ENCODE assay signal across 8 cellular contexts in the genomic region with DNA sequence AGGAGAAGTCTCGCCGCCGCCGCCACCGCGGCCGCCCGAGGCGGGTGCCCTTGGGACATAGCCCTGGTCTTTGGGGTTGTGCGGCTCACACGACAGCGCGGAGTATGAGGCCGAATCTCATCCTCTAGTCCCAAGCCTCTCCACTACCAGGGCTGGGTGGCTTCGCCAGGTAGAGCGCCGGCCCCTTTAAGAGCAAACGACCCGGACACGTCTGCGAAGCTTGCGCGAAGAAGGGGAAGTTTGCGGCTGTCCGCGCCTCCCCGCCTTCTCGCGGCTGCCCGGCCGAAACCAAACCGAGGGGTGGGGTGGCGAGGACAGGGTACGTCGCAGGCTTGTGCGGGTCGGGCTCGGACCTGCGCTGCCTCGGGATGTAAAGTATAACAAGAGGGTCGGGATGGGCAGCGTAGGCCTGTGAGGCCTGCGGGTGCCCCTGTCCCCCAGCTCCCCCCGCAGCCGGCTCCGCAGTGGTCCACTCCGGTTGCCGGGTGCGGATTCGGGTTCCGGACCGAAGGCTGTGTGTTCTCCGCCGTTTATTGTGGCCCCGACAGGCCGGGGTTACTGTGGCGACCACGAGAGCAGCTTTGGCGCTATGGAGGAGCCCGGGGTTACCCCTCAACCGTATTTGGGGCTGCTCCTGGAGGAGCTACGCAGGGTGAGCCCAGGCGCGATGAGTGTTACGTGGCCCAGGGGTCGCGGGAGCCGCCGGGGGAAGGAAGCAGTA. TPM values are rescaled to one million over a fixed set of nuclear protein-coding genes. Genes with fewer than 3 reads are reported as not detected.
A peak's percentile ranks its signal among the peaks of the same experiment; 100 is the strongest.
DNase-seq lines count a peak whose midpoint lies in the region; ATAC-seq, FAIRE-seq and TF ChIP-seq lines count a peak whose summit lies in the region.

No MANE protein-coding gene starts in this region.

- peak overlapping the region; percentile 97; the same call in 1 of the 2 replicates for H2BK12ac ChIP-seq in H1 (ENCODE audit: low read depth, low read length)

- peak overlapping the region; percentile 98 for H2BK5ac ChIP-seq in H1 (ENCODE audit: low read depth, low read length)

- peak in 1 of 2 experiments; percentile 68; a peak in 2 of 3 replicates for TF ChIP-seq POLR2A in H1 (IDR thresholded peaks at IDR 0.05; ENCODE audit: control extremely low read depth in 1 of 2, low read depth in 2 of 2, low read length in 2 of 2)

- peak overlapping the region; percentile 95 for H4K5ac ChIP-seq in H1 (ENCODE audit: insufficient read length, low read depth, low read length)

- peaks cover 3 to 41% of the 10 kb centered on the region in 2 experiments; a peak in 2 of 4 replicates for H3K79me2 ChIP-seq in H1 (ENCODE audit: control insufficient read depth in 1 of 2, insufficient read depth in 2 of 2, low read length in 2 of 2)

- peak overlapping the region; percentile 78 for H3K4ac ChIP-seq in H1 (replicated peaks; ENCODE audit: insufficient read length, low read depth, low read length)

- no peak overlapping the region for H3K14ac ChIP-seq in H1 (ENCODE audit: insufficient read length)

- H3K23ac ChIP-seq in H1 (ENCODE audit: insufficient read length): no peak overlapping the region

- peak overlapping the region; percentile 97 for H4K8ac ChIP-seq in H1 (ENCODE audit: extremely low read depth, insufficient read depth, low read length)

- H4K20me1 ChIP-seq in H1 (replicated peaks in 1 of 2; ENCODE audit: control insufficient read depth in 1 of 2, insufficient read depth in 2 of 2, low read length in 2 of 2): no peaks in the 10 kb centered on the region

- no peaks in the 10 kb centered on the region for H3K36me3 ChIP-seq in H1 (ENCODE audit: control insufficient read depth in 2 of 4, insufficient read depth in 4 of 4, low read length in 3 of 4)

- no peak for TF ChIP-seq CTCF in H1 (IDR thresholded peaks at IDR 0.05; ENCODE audit: control extremely low read depth in 1 of 3, insufficient read depth in 1 of 3, low read depth in 1 of 3, low read length in 3 of 3)

- H2AFZ ChIP-seq in H1 (ENCODE audit: low read length): peak overlapping the region; percentile 97; the same call in 1 of the 2 replicates

- peaks cover 4% of the 10 kb centered on the region for H3K23me2 ChIP-seq in H1 (ENCODE audit: low read depth, low read length)

- H2BK15ac ChIP-seq in H1 (ENCODE audit: low read length): no peak overlapping the region; the same call in 1 of the 2 replicates

- TF ChIP-seq RAD21 in H1 (IDR thresholded peaks at IDR 0.05 in 1 of 2, conservative IDR thresholded peaks at IDR 0.05 in 1 of 2; ENCODE audit: low read depth in 2 of 2, low read length in 2 of 2): no peak

- peak overlapping the region; percentile 93; the same call in 1 of the 2 replicates for H2BK20ac ChIP-seq in H1 (ENCODE audit: low read length)

- no peaks in the 10 kb centered on the region for H3K9me3 ChIP-seq in H1 (ENCODE audit: insufficient read depth in 2 of 2, low read depth in 1 of 2, low read length in 1 of 2)

- H3K27me3 ChIP-seq in H1 (replicated peaks in 1 of 4; ENCODE audit: control insufficient read depth in 3 of 4, extremely low read depth in 1 of 4, insufficient read depth in 3 of 4, low read length in 3 of 4): no peaks in the 10 kb centered on the region

- ATAC-seq in GM19397 (IDR thresholded peaks at IDR 0.05; ENCODE audit: unreplicated experiment) (peak; percentile 88), HG03558 (IDR thresholded peaks at IDR 0.05; ENCODE audit: extremely low read depth, unreplicated experiment) (peak; percentile 62)

- no peaks in the 10 kb centered on the region for H3K79me1 ChIP-seq in H1 (ENCODE audit: low read depth, low read length)

- peak overlapping the region; percentile 99 for H4K91ac ChIP-seq in H1 (replicated peaks; ENCODE audit: insufficient read length, low read length)

- peak overlapping the region; percentile 83 for H3K18ac ChIP-seq in H1 (ENCODE audit: extremely low read depth, low read length)

- peak; percentile 49 for DNase-seq in CMK (ENCODE audit: low read depth)
- peak; percentile 79 to 89 for DNase-seq in NOMO-1 (lab: John Stamatoyannopoulos, UW; ENCODE audit: unreplicated experiment in 2 of 2)
- peak; percentile 49 to 56 (median 51) for DNase-seq in activated CD8-positive, alpha-beta memory T cell treated with anti-CD3 and anti-CD28 coated beads for 48 hours (ENCODE audit: low read depth in 2 of 3, low spot score in 2 of 3)
- DNase-seq in H1 (ENCODE audit: low read depth in 1 of 2, low spot score in 2 of 2): peak; percentile 51 to 88
- DNase-seq in mesenteric fat pad (ENCODE audit: low spot score): peak; percentile 93
- peak; percentile 58 for DNase-seq in stimulated activated CD8-positive, alpha-beta memory T cell treated with anti-CD3 and anti-CD28 coated beads, Interleukin-15, amount 100 ng/mL, for 24 hours (ENCODE audit: low read depth)

- no peak overlapping the region for H2AK5ac ChIP-seq in H1 (ENCODE audit: low read depth, low read length)

- H2BK120ac ChIP-seq in H1 (replicated peaks; ENCODE audit: low read depth, low read length): no peak overlapping the region

- 1% methylated on average over 47 of the region's 69 CpGs; no CpG with 5 or more reads in 1 of the 2 experiments for WGBS in H1 (ENCODE audit: extremely low coverage in 1 of 2, insufficient coverage in 1 of 2, insufficient read length in 1 of 2, insufficient replicate concordance in 2 of 2, low coverage in 1 of 2, low lambda C conversion rate in 2 of 2, missing lambda C conversion rate in 1 of 2), 2 experiments

- peak overlapping the region; percentile 92 for H3K56ac ChIP-seq in H1 (replicated peaks; ENCODE audit: insufficient read length, low read depth, low read length)

- H3K4me3 ChIP-seq in H1 (ENCODE audit: extremely low read depth in 1 of 4, insufficient read depth in 2 of 4, low read depth in 3 of 4, low read length in 4 of 4): peak overlapping the region; percentile 75 to 93 (median 84)

- TF ChIP-seq EP300 in H1 (IDR thresholded peaks at IDR 0.05; ENCODE audit: borderline replicate concordance in 1 of 2, low read depth in 2 of 2, low read length in 2 of 2): peak in 1 of 2 experiments; percentile 96; a peak in 2 of 3 replicates

- H3K4me2 ChIP-seq in H1 (ENCODE audit: insufficient read depth in 1 of 2, low read depth in 2 of 2, low read length in 2 of 2): peak overlapping the region; percentile 87 to 98

- H3K9ac ChIP-seq in H1 (replicated peaks in 1 of 4; ENCODE audit: extremely low read depth in 1 of 4, low read depth in 3 of 4, low read length in 3 of 4): peak overlapping the region; percentile 80 to 92 (median 88)

- H3K27ac ChIP-seq in H1 (ENCODE audit: low read depth, low read length): peak overlapping the region; percentile 90

- FAIRE-seq in H1 (lab: Jason Lieb, UNC): no peak

- POLR2A ChIA-PET in H1 (lab: Charles Lee; ENCODE audit: partially characterized antibody): interaction anchor here (0.5 to 2.9 kb wide), 24 partner anchors 8 to 166 kb away, joined by 3 to 14 read pairs (median 4); partner anchors contain the start of genes FBXO33, PNN, SEC23A and TRAPPC6B

- CTCF ChIA-PET in H1 (lab: Charles Lee; ENCODE audit: partially characterized antibody): interaction anchor here (0.8 to 1.0 kb wide), 2 partner anchors 24 to 100 kb away, joined by 3 read pairs; no protein-coding TSS in a partner anchor

- peaks cover 0 to 7% (median under 1%) of the 10 kb centered on the region in 4 experiments; a peak in 3 of 7 replicates for H3K4me1 ChIP-seq in H1 (replicated peaks in 1 of 4; ENCODE audit: control insufficient read depth in 3 of 4, insufficient read depth in 4 of 4, low read length in 3 of 4)

TF ChIP-seq in H1, 55 proteins besides CTCF, POLR2A, EP300 and RAD21 (continues in another document):
- TF ChIP-seq SIN3A (conservative IDR thresholded peaks at IDR 0.05 in 1 of 2, IDR thresholded peaks at IDR 0.05 in 1 of 2; ENCODE audit: low read depth in 1 of 2, low read length in 2 of 2) (no peak), BCL11A (IDR thresholded peaks at IDR 0.05; ENCODE audit: low read depth in 2 of 2, low read length in 2 of 2) (no peak), CHD1 (IDR thresholded peaks at IDR 0.05; ENCODE audit: low read depth, low read length) (peak; percentile 85)
- TF ChIP-seq, protein P1, sequence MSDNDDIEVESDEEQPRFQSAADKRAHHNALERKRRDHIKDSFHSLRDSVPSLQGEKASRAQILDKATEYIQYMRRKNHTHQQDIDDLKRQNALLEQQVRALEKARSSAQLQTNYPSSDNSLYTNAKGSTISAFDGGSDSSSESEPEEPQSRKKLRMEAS (IDR thresholded peaks at IDR 0.05): peak; percentile 8; the same call in 1 of the 2 replicates

RNA-seq across cellular contexts. Expression of gene MIA2, which starts 33.3 kb away (rescaled TPM):
- 15.0 and 16.1 TPM in 2 replicates for total RNA-seq in H1 (2021; fragmentation: NEBNext Ultra II Directional; extraction: Animal tissue kit (Norgen Biotek cat#: 25700))
- polyA plus RNA-seq in H1 (2011; rRNA removed): 6.5 and 10.1 TPM in 2 replicates
- 7.7 TPM for polyA plus RNA-seq in H1 (2011; cell fraction: cytosol; rRNA removed)
- polyA plus RNA-seq in H1 (2011; cell fraction: nucleus; rRNA removed): 10.5 TPM
- 7.2 to 11.4 TPM (median 9.4 TPM) in 4 replicates for polyA plus RNA-seq in H1 (2012, experiment 1 of 2)
- 2.3 TPM for polyA plus RNA-seq in H1 (2012, experiment 2 of 2)
- 19.0 TPM for polyA plus RNA-seq in H1 (2013, experiment 1 of 2)
- polyA plus RNA-seq in H1 (2013, experiment 2 of 2): 19.6 TPM
- polyA minus RNA-seq in H1 (2011; rRNA and poly(A)+ RNA removed): 6.7 and 9.2 TPM in 2 replicates
- polyA minus RNA-seq in H1 (2011; cell fraction: cytosol; rRNA and poly(A)+ RNA removed): 7.0 TPM
- polyA minus RNA-seq in H1 (2011; cell fraction: nucleus; rRNA and poly(A)+ RNA removed): 8.6 TPM
- 16.8 TPM for total RNA-seq in mesenteric fat pad

Comparison
In these comparisons a context has a peak if more than half of its experiments do, and no peak if none do; other contexts are left out.
1. Peak in every context shown above with its lines: DNase-seq, ATAC-seq, H3K4me3 ChIP-seq and H3K27ac ChIP-seq.